ENCODE assay signal across 20 cellular contexts in genomic region chr14:92997343-92998061, GRCh38.
DNase-seq lines count a peak whose midpoint lies in the region; ATAC-seq and TF ChIP-seq lines count a peak whose summit lies in the region.
"Had no signal": no experiment of that assay in that cellular context is flagged by ENCODE, and none has a peak within 500 bp of the region (broad histone marks: within the 10 kb centered on the region; RNA-seq: fewer than 3 reads in every experiment).

No MANE protein-coding gene starts in this region.

- H3K27ac ChIP-seq in IMR-90 (ENCODE audit: insufficient read depth, low read length) = no peak overlapping the region
- H3K27ac ChIP-seq in neural cell (ENCODE audit: low read length) = no peak overlapping the region
- H3K27ac ChIP-seq: upper lobe of right lung had no signal

- peak; percentile 41 for DNase-seq in COR-L47 (lab: John Stamatoyannopoulos, UW)
- DNase-seq in IMR-90 = no peak
- DNase-seq in NCI-H82 treated with DMSO at 0.1 percent for 48 hours (lab: John Stamatoyannopoulos, UW; ENCODE audit: unreplicated experiment) = no peak
- no peak for DNase-seq in activated naive CD4-positive, alpha-beta T cell (lab: John Stamatoyannopoulos, UW)
- DNase-seq in NCI-H510A treated with DMSO at 0.1 percent for 48 hours (lab: John Stamatoyannopoulos, UW) = no peak
- DNase-seq: activated CD4-positive, alpha-beta T cell treated with anti-CD3 and anti-CD28 coated beads for 36 hours; activated CD8-positive, alpha-beta memory T cell treated with anti-CD3 and anti-CD28 coated beads, Interleukin-2, amount 10 ng/mL, durations not matched to agents 7 days and 5 days; Caco-2; midbrain; NCI-H446; RPMI8226; stimulated activated CD4-positive, alpha-beta T cell treated with anti-CD3 and anti-CD28 coated beads, Interleukin-12 subunit alpha, Interleukin-12 subunit beta, amount 100 ng/mL, for 4 hours; stimulated activated CD8-positive, alpha-beta memory T cell treated with anti-CD3 and anti-CD28 coated beads, Interleukin-4, amount 100 ng/mL, for 48 hours; SW 1271; upper lobe of right lung had no signal

- intact Hi-C loops in IMR-90 (cut with micrococcal nuclease) = no loop called here

- H3K4me1 Mint-ChIP-seq in brain = peaks cover 26% of the 10 kb centered on the region
- H3K4me1 Mint-ChIP-seq: activated CD4-positive, alpha-beta T cell treated with anti-CD3 and anti-CD28 coated beads for 36 hours; activated CD8-positive, alpha-beta memory T cell treated with anti-CD3 and anti-CD28 coated beads, Interleukin-2, amount 10 ng/mL, durations not matched to agents 7 days and 5 days had no signal

- H2AK5ac ChIP-seq in IMR-90 (ENCODE audit: low read depth, low read length) = no peak overlapping the region

- H4K91ac ChIP-seq in IMR-90 (ENCODE audit: insufficient read depth, low read depth, low read length) = no peak overlapping the region

- H3K9me1 ChIP-seq in IMR-90 (ENCODE audit: insufficient read depth, low read length) = 0 out of 2 replicates have a peak, but pooled peaks cover 4% of the 10 kb centered on the region

- H3K4me1 ChIP-seq in IMR-90 (ENCODE audit: control insufficient read depth, insufficient read depth, low read length) = no peaks in the 10 kb centered on the region
- H3K4me1 ChIP-seq: Caco-2, upper lobe of right lung had no signal

- H3K27me3 Mint-ChIP-seq in brain = peaks cover 5% of the 10 kb centered on the region
- H3K27me3 Mint-ChIP-seq: activated CD4-positive, alpha-beta T cell treated with anti-CD3 and anti-CD28 coated beads for 36 hours; activated CD8-positive, alpha-beta memory T cell treated with anti-CD3 and anti-CD28 coated beads, Interleukin-2, amount 10 ng/mL, durations not matched to agents 7 days and 5 days had no signal

- no peak for ATAC-seq in IMR-90 (ENCODE audit: low read depth)
- no peak for ATAC-seq in GM18907 (IDR thresholded peaks at IDR 0.05; ENCODE audit: unreplicated experiment)
- ATAC-seq: activated CD4-positive, alpha-beta T cell treated with anti-CD3 and anti-CD28 coated beads for 36 hours; activated CD8-positive, alpha-beta memory T cell treated with anti-CD3 and anti-CD28 coated beads, Interleukin-2, amount 10 ng/mL, durations not matched to agents 7 days and 5 days; activated naive CD4-positive, alpha-beta T cell treated with anti-CD3 and anti-CD28 coated beads, Interleukin-2, amount 50 U/mL, for 72 hours; upper lobe of right lung had no signal

- H2BK5ac ChIP-seq in IMR-90 (ENCODE audit: low read depth, low read length, poor library complexity, severe bottlenecking) = no peak overlapping the region

- no peaks in the 10 kb centered on the region for H3K9me3 Mint-ChIP-seq in brain
- H3K9me3 Mint-ChIP-seq: activated naive CD4-positive, alpha-beta T cell treated with anti-CD3 and anti-CD28 coated beads, Interleukin-2, amount 50 U/mL, for 72 hours; activated T-helper 1 cell treated with anti-CD3 and anti-CD28 coated beads, Interleukin-12 subunit alpha, Interleukin-12 subunit beta, Interleukin-2, Interleukin-4 antibody, amounts not matched to agents 30 ng/mL and 10 ng/mL and 1 ng/mL, durations not matched to agents 14 hours and 24 hours and 36 hours had no signal

- H3K4me2 ChIP-seq in IMR-90 (ENCODE audit: low read depth, low read length) (no peak overlapping the region), neural cell (ENCODE audit: low read length) (no peak overlapping the region)

- peak overlapping the region in 3 of 5 experiments; percentile 32 to 85 (median 34) for H3K27ac Mint-ChIP-seq in brain
- H3K27ac Mint-ChIP-seq: activated CD4-positive, alpha-beta T cell treated with anti-CD3 and anti-CD28 coated beads for 36 hours; activated CD8-positive, alpha-beta memory T cell treated with anti-CD3 and anti-CD28 coated beads, Interleukin-2, amount 10 ng/mL, durations not matched to agents 7 days and 5 days; activated naive CD4-positive, alpha-beta T cell treated with anti-CD3 and anti-CD28 coated beads, Interleukin-2, amount 50 U/mL, for 72 hours; activated T-helper 1 cell treated with anti-CD3 and anti-CD28 coated beads, Interleukin-12 subunit alpha, Interleukin-12 subunit beta, Interleukin-2, Interleukin-4 antibody, amounts not matched to agents 30 ng/mL and 10 ng/mL and 1 ng/mL, durations not matched to agents 14 hours and 24 hours and 36 hours had no signal

- no peaks in the 10 kb centered on the region for H3K9me3 ChIP-seq in IMR-90 (ENCODE audit: control insufficient read depth, insufficient read depth, low read length)
- no peaks in the 10 kb centered on the region for H3K9me3 ChIP-seq in neural cell (ENCODE audit: low read length)
- H3K9me3 ChIP-seq: Caco-2, upper lobe of right lung had no signal

- no peak overlapping the region for H3K18ac ChIP-seq in IMR-90 (ENCODE audit: low read depth, low read length)

- no peak overlapping the region for H3K14ac ChIP-seq in IMR-90 (replicated peaks; ENCODE audit: low read depth, low read length)

- TF ChIP-seq EP300 in neural cell (conservative IDR thresholded peaks at IDR 0.05; ENCODE audit: poor library complexity, severe bottlenecking) = no peak

- no peaks in the 10 kb centered on the region for H3K79me1 ChIP-seq in IMR-90 (ENCODE audit: low read depth in 1 of 2, low read length in 2 of 2)

- TF ChIP-seq RAD21 in IMR-90 (IDR thresholded peaks at IDR 0.05; ENCODE audit: low read length) (no peak), neural cell (conservative IDR thresholded peaks at IDR 0.05) (no peak)

- H3K79me2 ChIP-seq in neural cell (replicated peaks; ENCODE audit: insufficient read depth, low read length) = no peaks in the 10 kb centered on the region

- no peak overlapping the region for H2BK120ac ChIP-seq in IMR-90 (ENCODE audit: low read depth, low read length)

- in situ Hi-C loops in IMR-90 (cut with MboI; ENCODE audit: low sequenced_read_pairs) = no loop called here

- peaks cover 12% of the 10 kb centered on the region for H3K36me3 Mint-ChIP-seq in brain
- H3K36me3 Mint-ChIP-seq: activated naive CD4-positive, alpha-beta T cell treated with anti-CD3 and anti-CD28 coated beads, Interleukin-2, amount 50 U/mL, for 72 hours had no signal

- no peak overlapping the region for H4K8ac ChIP-seq in IMR-90 (ENCODE audit: low read depth in 2 of 2, low read length in 2 of 2)

- no TSS peak for BruUV-seq in IMR-90 (replicated peaks; lab: Mats Ljungman, UMichigan)

- WGBS in IMR-90 (ENCODE audit: extremely low coverage in 2 of 2, insufficient read length in 1 of 2), 2 experiments = 72% methylated on average over 6 of the region's 14 CpGs; no CpG with 5 or more reads in 1 of the 2 experiments

- CTCF ChIA-PET in IMR-90 (lab: Yijun Ruan, JAX) = no interaction called here

- POLR2A ChIA-PET in IMR-90 (lab: Charles Lee; ENCODE audit: unreplicated experiment) = no interaction called here

- no peak overlapping the region for H4K5ac ChIP-seq in IMR-90 (ENCODE audit: low read depth, low read length)

- H4K20me1 ChIP-seq in IMR-90 (ENCODE audit: insufficient read depth, low read length) = no peaks in the 10 kb centered on the region; the same call in 1 of the 2 replicates
- no peaks in the 10 kb centered on the region for H4K20me1 ChIP-seq in neural cell (ENCODE audit: insufficient read depth)

- TF ChIP-seq POLR2A in IMR-90 (IDR thresholded peaks at IDR 0.05; ENCODE audit: low read depth, low read length) = no peak

- H2AK9ac ChIP-seq in IMR-90 (replicated peaks; ENCODE audit: low read depth, low read length, poor library complexity) = peak overlapping the region; percentile 32

- H3K4me3 ChIP-seq in IMR-90 (ENCODE audit: insufficient read depth, low read depth, low read length) = no peak overlapping the region
- no peak overlapping the region for H3K4me3 ChIP-seq in neural cell (ENCODE audit: low read length)
- H3K4me3 ChIP-seq: upper lobe of right lung had no signal

- H3K23ac ChIP-seq in IMR-90 (ENCODE audit: low read depth, low read length) = no peak overlapping the region

- dilution Hi-C loops in IMR-90 (cut with HindIII; ENCODE audit: low sequenced_read_pairs, unreplicated experiment) = no loop called here

- H3K4me3 Mint-ChIP-seq in brain = no peak overlapping the region
- H3K4me3 Mint-ChIP-seq: activated CD4-positive, alpha-beta T cell treated with anti-CD3 and anti-CD28 coated beads for 36 hours; activated CD8-positive, alpha-beta memory T cell treated with anti-CD3 and anti-CD28 coated beads, Interleukin-2, amount 10 ng/mL, durations not matched to agents 7 days and 5 days; activated T-helper 1 cell treated with anti-CD3 and anti-CD28 coated beads, Interleukin-12 subunit alpha, Interleukin-12 subunit beta, Interleukin-2, Interleukin-4 antibody, amounts not matched to agents 30 ng/mL and 10 ng/mL and 1 ng/mL, durations not matched to agents 14 hours and 24 hours and 36 hours had no signal

- H3K36me3 ChIP-seq in IMR-90 (ENCODE audit: control insufficient read depth, insufficient read depth, low read length) = no peaks in the 10 kb centered on the region
- H3K36me3 ChIP-seq in neural cell (ENCODE audit: insufficient read depth, low read length) = no peaks in the 10 kb centered on the region

- no peak overlapping the region for H3K4ac ChIP-seq in IMR-90 (ENCODE audit: low read depth, low read length)

- no peak overlapping the region for H2BK20ac ChIP-seq in IMR-90 (ENCODE audit: low read depth, low read length)

- no peak overlapping the region for H3K56ac ChIP-seq in IMR-90 (ENCODE audit: extremely low read depth, insufficient read depth, low read length)

- no peak overlapping the region for H2BK15ac ChIP-seq in IMR-90 (ENCODE audit: low read depth, low read length)

- no peak for TF ChIP-seq CTCF in IMR-90 (conservative IDR thresholded peaks at IDR 0.05; ENCODE audit: low read depth, low read length)
- TF ChIP-seq CTCF in brain (conservative IDR thresholded peaks at IDR 0.05) = no peak
- TF ChIP-seq CTCF in neural cell (IDR thresholded peaks at IDR 0.05; ENCODE audit: poor library complexity, severe bottlenecking) = no peak

- H3K9ac ChIP-seq in IMR-90 (ENCODE audit: low read depth, low read length) (no peak overlapping the region), neural cell (ENCODE audit: low read length) (peak overlapping the region; percentile 3)

- no peaks in the 10 kb centered on the region for H3F3A ChIP-seq in neural cell (ENCODE audit: insufficient read depth, low read length, poor library complexity, severe bottlenecking)

- H2AFZ ChIP-seq in IMR-90 (replicated peaks; ENCODE audit: low read length, poor library complexity) = peak overlapping the region; percentile 24
- no peak overlapping the region for H2AFZ ChIP-seq in neural cell (ENCODE audit: low read depth, low read length)

- H3K9me2 ChIP-seq in neural cell (ENCODE audit: insufficient read depth, low read length) = no peaks in the 10 kb centered on the region

- H3K27me3 ChIP-seq in IMR-90 (ENCODE audit: control insufficient read depth, insufficient read depth, low read length) (no peaks in the 10 kb centered on the region), neural cell (ENCODE audit: insufficient read depth, low read depth, low read length) (no peaks in the 10 kb centered on the region)
- H3K27me3 ChIP-seq: upper lobe of right lung had no signal

TF ChIP-seq in IMR-90, 13 proteins besides CTCF, POLR2A, EP300 and RAD21:
- no peak for TF ChIP-seq CHD1 (IDR thresholded peaks at IDR 0.05; ENCODE audit: low read depth, low read length)

TF ChIP-seq in neural cell, 6 proteins besides CTCF, POLR2A, EP300 and RAD21 (continues in another document):
- no peak for TF ChIP-seq EZH2 (IDR thresholded peaks at IDR 0.05; ENCODE audit: borderline replicate concordance, insufficient read depth, low read length, poor library complexity, severe bottlenecking)
- TF ChIP-seq TAF1 (IDR thresholded peaks at IDR 0.05; ENCODE audit: low read depth) = no peak
- no peak for TF ChIP-seq SMC3 (conservative IDR thresholded peaks at IDR 0.05; ENCODE audit: poor library complexity)
